ENCODE assay signal across 1 cellular context in the genomic region with DNA sequence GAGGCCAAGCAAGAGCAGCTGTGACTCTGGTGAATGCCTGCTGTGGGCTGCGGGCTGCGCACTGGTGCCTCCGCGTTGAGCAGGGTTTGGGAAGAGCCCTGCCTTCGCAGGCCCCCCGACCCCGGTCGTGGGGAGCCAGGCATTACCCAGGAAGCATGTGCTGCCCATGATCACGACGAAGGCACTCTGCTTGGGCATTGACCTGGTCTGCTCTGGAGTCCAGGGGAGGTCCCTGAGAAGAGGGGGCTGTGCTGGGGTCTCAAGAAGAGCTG.
TF ChIP-seq lines count a peak whose summit lies in the region.

No MANE protein-coding gene starts in this region.

TF ChIP-seq in IMR-90, 13 proteins besides CTCF, POLR2A, EP300 and RAD21:
- no peak for TF ChIP-seq MAZ (IDR thresholded peaks at IDR 0.05; ENCODE audit: borderline replicate concordance, low read depth, low read length)
- TF ChIP-seq BHLHE40 (IDR thresholded peaks at IDR 0.05; ENCODE audit: low read depth, low read length) = no peak
- TF ChIP-seq, protein P1, sequence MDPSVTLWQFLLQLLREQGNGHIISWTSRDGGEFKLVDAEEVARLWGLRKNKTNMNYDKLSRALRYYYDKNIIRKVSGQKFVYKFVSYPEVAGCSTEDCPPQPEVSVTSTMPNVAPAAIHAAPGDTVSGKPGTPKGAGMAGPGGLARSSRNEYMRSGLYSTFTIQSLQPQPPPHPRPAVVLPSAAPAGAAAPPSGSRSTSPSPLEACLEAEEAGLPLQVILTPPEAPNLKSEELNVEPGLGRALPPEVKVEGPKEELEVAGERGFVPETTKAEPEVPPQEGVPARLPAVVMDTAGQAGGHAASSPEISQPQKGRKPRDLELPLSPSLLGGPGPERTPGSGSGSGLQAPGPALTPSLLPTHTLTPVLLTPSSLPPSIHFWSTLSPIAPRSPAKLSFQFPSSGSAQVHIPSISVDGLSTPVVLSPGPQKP (IDR thresholded peaks at IDR 0.05; ENCODE audit: borderline replicate concordance, low read depth, low read length) = no peak
- no peak for TF ChIP-seq NFE2L2 (IDR thresholded peaks at IDR 0.05; ENCODE audit: low read depth, low read length)
- TF ChIP-seq CHD1 (IDR thresholded peaks at IDR 0.05; ENCODE audit: low read depth, low read length) = no peak
- no peak for TF ChIP-seq SMC3 (IDR thresholded peaks at IDR 0.05; ENCODE audit: low read depth, low read length)
- TF ChIP-seq FOS (IDR thresholded peaks at IDR 0.05; ENCODE audit: low read depth, low read length) = no peak
- no peak for TF ChIP-seq MXI1 (IDR thresholded peaks at IDR 0.05; ENCODE audit: borderline replicate concordance, low read depth, low read length)
- no peak for TF ChIP-seq RCOR1 (IDR thresholded peaks at IDR 0.05; ENCODE audit: insufficient replicate concordance, low read length)
- no peak for TF ChIP-seq MAFK (IDR thresholded peaks at IDR 0.05; ENCODE audit: low read depth, low read length)
- TF ChIP-seq CEBPB (IDR thresholded peaks at IDR 0.05; ENCODE audit: low read depth, low read length) = no peak
- TF ChIP-seq, protein P2, sequence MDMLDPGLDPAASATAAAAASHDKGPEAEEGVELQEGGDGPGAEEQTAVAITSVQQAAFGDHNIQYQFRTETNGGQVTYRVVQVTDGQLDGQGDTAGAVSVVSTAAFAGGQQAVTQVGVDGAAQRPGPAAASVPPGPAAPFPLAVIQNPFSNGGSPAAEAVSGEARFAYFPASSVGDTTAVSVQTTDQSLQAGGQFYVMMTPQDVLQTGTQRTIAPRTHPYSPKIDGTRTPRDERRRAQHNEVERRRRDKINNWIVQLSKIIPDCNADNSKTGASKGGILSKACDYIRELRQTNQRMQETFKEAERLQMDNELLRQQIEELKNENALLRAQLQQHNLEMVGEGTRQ (IDR thresholded peaks at IDR 0.05; ENCODE audit: low read depth, low read length) = no peak
- TF ChIP-seq RFX5 (IDR thresholded peaks at IDR 0.05; ENCODE audit: low read depth, low read length) = no peak
